19 cellular contexts compared by ENCODE assay signal in the genomic region with DNA sequence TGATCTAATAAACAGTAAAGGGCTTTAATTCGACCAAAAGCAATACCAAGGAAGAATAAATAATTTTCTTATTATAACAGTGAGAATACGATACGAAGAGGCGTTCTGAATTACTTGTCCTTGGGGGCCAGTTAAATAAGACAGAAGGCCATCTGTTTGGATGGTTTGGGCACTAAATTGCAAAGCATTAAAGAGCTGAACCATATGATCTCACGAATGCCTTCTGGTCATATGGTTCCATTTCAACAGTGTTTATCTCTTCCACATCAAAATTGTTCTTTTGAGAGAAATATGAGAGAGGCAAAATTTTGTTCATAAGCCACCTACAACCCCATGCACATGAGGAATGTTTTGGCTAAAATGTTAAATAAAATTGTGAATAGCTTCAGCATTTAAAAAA.
DNase-seq lines count a peak whose midpoint lies in the region; ATAC-seq and TF ChIP-seq lines count a peak whose summit lies in the region.
"Had no signal": no experiment of that assay in that cellular context is flagged by ENCODE, and none has a peak within 500 bp of the region (broad histone marks: within the 10 kb centered on the region; RNA-seq: fewer than 3 reads in every experiment).

No MANE protein-coding gene starts in this region.

- POLR2A ChIA-PET in SK-N-SH (lab: Yijun Ruan, JAX) = no interaction called here
- POLR2A ChIA-PET in WTC11 (lab: Charles Lee) = no interaction called here

- no peaks in the 10 kb centered on the region for H3K9me3 Mint-ChIP-seq in WTC11

- WGBS in SK-N-SH (ENCODE audit: low lambda C conversion rate) = 6% methylated on average over 5 of the region's 5 CpGs

- no peaks in the 10 kb centered on the region for H3K27me3 Mint-ChIP-seq in WTC11 (ENCODE audit: low read depth)
- H3K27me3 Mint-ChIP-seq: CD8-positive, alpha-beta memory T cell had no signal

- no peaks in the 10 kb centered on the region for H3K79me2 ChIP-seq in SK-N-SH (ENCODE audit: insufficient read depth)

- no peaks in the 10 kb centered on the region for H4K20me1 ChIP-seq in SK-N-SH (ENCODE audit: insufficient read depth)

- no peaks in the 10 kb centered on the region for H3K9me2 ChIP-seq in SK-N-SH

- H3K4me3 Mint-ChIP-seq in WTC11 = no peak overlapping the region
- H3K4me3 Mint-ChIP-seq: CD8-positive, alpha-beta memory T cell had no signal

- no peak for TF ChIP-seq CTCF in SK-N-SH (IDR thresholded peaks at IDR 0.05)
- TF ChIP-seq CTCF in WTC11 (IDR thresholded peaks at IDR 0.05) = no peak
- no peak for TF ChIP-seq CTCF in BE2C (IDR thresholded peaks at IDR 0.05; ENCODE audit: low read depth, low read length)

- H3K27ac Mint-ChIP-seq in WTC11 = peak overlapping the region; percentile 72
- H3K27ac Mint-ChIP-seq: CD8-positive, alpha-beta memory T cell had no signal

- peaks cover 51% of the 10 kb centered on the region for H3K4me1 Mint-ChIP-seq in WTC11
- H3K4me1 Mint-ChIP-seq: CD8-positive, alpha-beta memory T cell had no signal

- H3K4me3 ChIP-seq in SK-N-SH (ENCODE audit: low read depth in 2 of 2, low read length in 1 of 2) = no peak overlapping the region
- no peak overlapping the region for H3K4me3 ChIP-seq in BE2C (ENCODE audit: low read depth, low read length)

- no peak for ATAC-seq in SK-N-SH treated with all-trans-retinoic acid at 6 μM for 48 hours
- ATAC-seq in WTC11 = no peak
- no peak for ATAC-seq in sciatic nerve
- ATAC-seq: Right ventricle myocardium inferior had no signal

- H3K9ac ChIP-seq in SK-N-SH = no peak overlapping the region

- H3K27ac ChIP-seq in SK-N-SH (ENCODE audit: low read depth in 2 of 2, low read length in 1 of 2) = no peak overlapping the region
- H3K27ac ChIP-seq: HL-60 had no signal

- H3K4me2 ChIP-seq in SK-N-SH = no peak overlapping the region

- H3K4me1 ChIP-seq in SK-N-SH (ENCODE audit: control insufficient read depth in 1 of 2, insufficient read depth in 2 of 2, low read depth in 1 of 2, low read length in 1 of 2) (no peaks in the 10 kb centered on the region; a peak in 2 of 4 replicates), BE2C (no peaks in the 10 kb centered on the region)

- H3K9me3 ChIP-seq in SK-N-SH (no peaks in the 10 kb centered on the region; the same call in 1 of the 2 replicates), BE2C (no peaks in the 10 kb centered on the region)

- H3K36me3 ChIP-seq in SK-N-SH (replicated peaks in 1 of 2; ENCODE audit: control insufficient read depth in 1 of 2, insufficient read depth in 2 of 2, low read length in 1 of 2) (no peaks in the 10 kb centered on the region), BE2C (no peaks in the 10 kb centered on the region)

- no peaks in the 10 kb centered on the region for H3F3A ChIP-seq in SK-N-SH (replicated peaks; ENCODE audit: insufficient read depth)

- no peaks in the 10 kb centered on the region for H3K36me3 Mint-ChIP-seq in WTC11
- H3K36me3 Mint-ChIP-seq: CD8-positive, alpha-beta memory T cell had no signal

- no peak for TF ChIP-seq RAD21 in SK-N-SH (IDR thresholded peaks at IDR 0.05; ENCODE audit: low read length)

- no peaks in the 10 kb centered on the region for H3K27me3 ChIP-seq in SK-N-SH (ENCODE audit: insufficient read depth)
- H3K27me3 ChIP-seq in BE2C = no peaks in the 10 kb centered on the region

- CTCF ChIA-PET in SK-N-SH (lab: Yijun Ruan, JAX) = interaction anchor here (3.9 kb wide), 1 partner anchor 9 kb away, joined by 16 read pairs; no protein-coding TSS in a partner anchor
- CTCF ChIA-PET in WTC11 (lab: Charles Lee) = interaction anchor here (2.6 kb wide), 1 partner anchor 9 kb away, joined by 19 read pairs; no protein-coding TSS in a partner anchor

- no peak overlapping the region for H2AFZ ChIP-seq in SK-N-SH (ENCODE audit: low read depth)

- no peak for TF ChIP-seq EP300 in SK-N-SH (IDR thresholded peaks at IDR 0.05; ENCODE audit: borderline replicate concordance in 1 of 2, low read depth in 1 of 2, low read length in 1 of 2)

- peak; percentile 8 for DNase-seq in SK-N-SH
- peak; percentile 54 to 87 for DNase-seq in NCI-H446 (lab: John Stamatoyannopoulos, UW)
- DNase-seq in WTC11 (ENCODE audit: low spot score) = no peak
- DNase-seq in BE2C = no peak
- DNase-seq in sciatic nerve (ENCODE audit: low spot score) = no peak
- no peak for DNase-seq in activated T-cell treated with anti-CD3 and anti-CD28 coated beads, Interleukin-2, amount 50 U/mL, for 48 hours
- DNase-seq: 8988T; C1 segment of cervical spinal cord; CD8-positive, alpha-beta memory T cell; DMS79 treated with DMSO at 0.1 percent for 48 hours; KG1; NCI-H1092 treated with DMSO at 0.1 percent for 48 hours; NCI-H1436 treated with DMSO at 0.1 percent for 48 hours; NCI-H2029 treated with DMSO at 0.1 percent for 48 hours; NCI-H748 treated with DMSO at 0.1 percent for 48 hours; T-helper 2 cell had no signal

- intact Hi-C loops in sciatic nerve (cut with DNase I) = no loop called here

TF ChIP-seq in SK-N-SH, 30 proteins besides CTCF, POLR2A, EP300 and RAD21 (continues in another document):
- TF ChIP-seq GATA2 (CRISPR knock-in tag; IDR thresholded peaks at IDR 0.05) = peak; percentile 51
- TF ChIP-seq RCOR1 (IDR thresholded peaks at IDR 0.05; ENCODE audit: low read length) = 0 out of 2 replicates have a peak, but pooled peaks have one; percentile 8
- TF ChIP-seq, protein P1, sequence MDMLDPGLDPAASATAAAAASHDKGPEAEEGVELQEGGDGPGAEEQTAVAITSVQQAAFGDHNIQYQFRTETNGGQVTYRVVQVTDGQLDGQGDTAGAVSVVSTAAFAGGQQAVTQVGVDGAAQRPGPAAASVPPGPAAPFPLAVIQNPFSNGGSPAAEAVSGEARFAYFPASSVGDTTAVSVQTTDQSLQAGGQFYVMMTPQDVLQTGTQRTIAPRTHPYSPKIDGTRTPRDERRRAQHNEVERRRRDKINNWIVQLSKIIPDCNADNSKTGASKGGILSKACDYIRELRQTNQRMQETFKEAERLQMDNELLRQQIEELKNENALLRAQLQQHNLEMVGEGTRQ (IDR thresholded peaks at IDR 0.05; ENCODE audit: borderline replicate concordance, low read depth, low read length) = no peak
- no peak for TF ChIP-seq JUND (IDR thresholded peaks at IDR 0.05)
- no peak for TF ChIP-seq EZH2phosphoT487 (IDR thresholded peaks at IDR 0.05; ENCODE audit: borderline replicate concordance, low read depth)
- TF ChIP-seq MEF2A (IDR thresholded peaks at IDR 0.05; ENCODE audit: borderline replicate concordance, low read depth) = no peak
- TF ChIP-seq TCF12 (IDR thresholded peaks at IDR 0.05) = no peak
- no peak for TF ChIP-seq FOSL2 (IDR thresholded peaks at IDR 0.05; ENCODE audit: borderline replicate concordance, low read depth)
- no peak for TF ChIP-seq CHD2 (IDR thresholded peaks at IDR 0.05; ENCODE audit: low read length, partially characterized antibody)
- TF ChIP-seq GABPA (IDR thresholded peaks at IDR 0.05; ENCODE audit: low read depth) = no peak
- no peak for TF ChIP-seq TEAD4 (IDR thresholded peaks at IDR 0.05; ENCODE audit: borderline replicate concordance, insufficient read depth)

TF ChIP-seq in SK-N-SH treated with all-trans-retinoic acid at 6 μM for 48 hours, 23 proteins besides CTCF, POLR2A, EP300 and RAD21:
- TF ChIP-seq RARB (CRISPR knock-in tag; IDR thresholded peaks at IDR 0.05) (no peak), ZNF565 (CRISPR knock-in tag; conservative IDR thresholded peaks at IDR 0.05; ENCODE audit: low read depth) (no peak), OSR1 (CRISPR knock-in tag; IDR thresholded peaks at IDR 0.05) (no peak), SNAI2 (CRISPR knock-in tag; IDR thresholded peaks at IDR 0.05) (no peak)

TF ChIP-seq in WTC11, 78 proteins besides CTCF, POLR2A, EP300 and RAD21:
- TF ChIP-seq PRRX2 (CRISPR knock-in tag; IDR thresholded peaks at IDR 0.05) = no peak
- no peak for TF ChIP-seq ATF1 (CRISPR knock-in tag; IDR thresholded peaks at IDR 0.05)
- no peak for TF ChIP-seq NR1H2 (CRISPR knock-in tag; IDR thresholded peaks at IDR 0.05)
- TF ChIP-seq, protein P2, sequence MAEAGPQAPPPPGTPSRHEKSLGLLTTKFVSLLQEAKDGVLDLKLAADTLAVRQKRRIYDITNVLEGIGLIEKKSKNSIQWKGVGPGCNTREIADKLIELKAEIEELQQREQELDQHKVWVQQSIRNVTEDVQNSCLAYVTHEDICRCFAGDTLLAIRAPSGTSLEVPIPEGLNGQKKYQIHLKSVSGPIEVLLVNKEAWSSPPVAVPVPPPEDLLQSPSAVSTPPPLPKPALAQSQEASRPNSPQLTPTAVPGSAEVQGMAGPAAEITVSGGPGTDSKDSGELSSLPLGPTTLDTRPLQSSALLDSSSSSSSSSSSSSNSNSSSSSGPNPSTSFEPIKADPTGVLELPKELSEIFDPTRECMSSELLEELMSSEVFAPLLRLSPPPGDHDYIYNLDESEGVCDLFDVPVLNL (CRISPR knock-in tag; IDR thresholded peaks at IDR 0.05; ENCODE audit: borderline replicate concordance, low read depth) = no peak
- no peak for TF ChIP-seq ZNF138 (CRISPR knock-in tag; conservative IDR thresholded peaks at IDR 0.05)
- no peak for TF ChIP-seq AR (CRISPR knock-in tag; IDR thresholded peaks at IDR 0.05)
- TF ChIP-seq MXD4 (CRISPR knock-in tag; IDR thresholded peaks at IDR 0.05; ENCODE audit: borderline replicate concordance) = no peak
- no peak for TF ChIP-seq SOX15 (CRISPR knock-in tag; IDR thresholded peaks at IDR 0.05)
TF ChIP-seq in WTC11: peak in this region for 0.

Comparison
In these comparisons a context has a peak if more than half of its experiments do, and no peak if none do; other contexts are left out.
1. DNase-seq: peak in SK-N-SH (single experiment) and NCI-H446 (2 of 2); none in WTC11 (single experiment), BE2C (single experiment), sciatic nerve (single experiment) and activated T-cell treated with anti-CD3 and anti-CD28 coated beads, Interleukin-2, amount 50 U/mL, for 48 hours (0 of 2).